In the genomic region with DNA sequence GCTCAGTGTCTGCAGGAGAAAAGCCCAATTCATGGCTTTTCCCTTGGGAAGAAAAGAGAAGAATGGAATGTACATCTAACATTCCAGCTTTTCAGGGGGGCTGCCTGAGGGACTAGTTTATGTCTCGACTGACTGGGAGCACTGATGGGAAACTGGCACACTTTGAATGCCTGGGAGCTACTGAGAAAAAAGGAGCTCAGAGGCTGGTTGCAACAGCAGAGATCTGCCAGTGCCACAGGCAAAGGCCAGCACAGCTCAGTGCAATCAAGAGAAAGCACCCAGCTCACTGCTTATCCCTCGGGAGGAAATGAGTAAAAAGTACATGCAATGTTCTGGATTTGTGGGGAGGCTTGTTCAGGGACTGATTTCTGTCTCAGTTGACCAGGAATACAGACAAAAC, we compare ENCODE assay signal across 17 cellular contexts.
DNase-seq lines count a peak whose midpoint lies in the region; ATAC-seq and TF ChIP-seq lines count a peak whose summit lies in the region.
"Had no signal": no experiment of that assay in that cellular context is flagged by ENCODE, and none has a peak within 500 bp of the region (broad histone marks: within the 10 kb centered on the region; RNA-seq: fewer than 3 reads in every experiment).

No MANE protein-coding gene starts in this region.

- no peak overlapping the region for H3K4me2 ChIP-seq in mesendoderm (ENCODE audit: low read length)
- H3K4me2 ChIP-seq: BLaER1 had no signal

- H3K79me2 ChIP-seq in mesendoderm (ENCODE audit: control insufficient read depth, insufficient read depth, low read length): no peaks in the 10 kb centered on the region

- no peak overlapping the region for H3K27ac ChIP-seq in mesendoderm (ENCODE audit: low read depth, low read length)
- H3K27ac ChIP-seq: 22Rv1, BLaER1 had no signal

- H3K18ac ChIP-seq in mesendoderm (ENCODE audit: low read length): no peak overlapping the region

- CTCF ChIA-PET in T-cell (lab: Charles Lee): interaction anchor here in 1 of 2 donors (0.5 kb wide), 1 partner anchor 92 kb away, joined by 3 read pairs; no protein-coding TSS in a partner anchor

- ATAC-seq in T-cell (replicated peaks in 1 of 4) (no peak), GM21390 (IDR thresholded peaks at IDR 0.05; ENCODE audit: unreplicated experiment) (no peak)

- H3K9me3 Mint-ChIP-seq in activated CD4-positive, alpha-beta T cell treated with anti-CD3 and anti-CD28 coated beads, Interleukin-2, amount 10 ng/mL, durations not matched to agents 24 days and 14 days: peaks cover 11% of the 10 kb centered on the region
- peaks cover 15 to 27% (median 16%) of the 10 kb centered on the region in 3 donors for H3K9me3 Mint-ChIP-seq in T-cell

- H3K4me3 Mint-ChIP-seq in activated CD4-positive, alpha-beta T cell treated with anti-CD3 and anti-CD28 coated beads, Interleukin-2, amount 10 ng/mL, durations not matched to agents 24 days and 14 days: no peak overlapping the region
- no peak overlapping the region for H3K4me3 Mint-ChIP-seq in T-cell

- H3K79me1 ChIP-seq in mesendoderm (ENCODE audit: low read length): no peaks in the 10 kb centered on the region

- H4K5ac ChIP-seq in mesendoderm (ENCODE audit: low read length): no peak overlapping the region

- no peak overlapping the region for H3K23ac ChIP-seq in mesendoderm (ENCODE audit: low read length)

- H2BK5ac ChIP-seq in mesendoderm (ENCODE audit: low read length): no peak overlapping the region

- no peaks in the 10 kb centered on the region for H3K4me1 Mint-ChIP-seq in activated CD4-positive, alpha-beta T cell treated with anti-CD3 and anti-CD28 coated beads, Interleukin-2, amount 10 ng/mL, durations not matched to agents 24 days and 14 days
- H3K4me1 Mint-ChIP-seq in T-cell: no peaks in the 10 kb centered on the region

- peaks cover 4% of the 10 kb centered on the region for H3K27me3 Mint-ChIP-seq in activated CD4-positive, alpha-beta T cell treated with anti-CD3 and anti-CD28 coated beads, Interleukin-2, amount 10 ng/mL, durations not matched to agents 24 days and 14 days
- H3K27me3 Mint-ChIP-seq in T-cell: peaks cover 0 to 20% of the 10 kb centered on the region in 2 donors

- H3K4me3 ChIP-seq in cardiac fibroblast (replicated peaks in 1 of 2; ENCODE audit: low read depth in 2 of 2, low read length in 2 of 2) (no peak overlapping the region), mesendoderm (ENCODE audit: low read length) (no peak overlapping the region)
- H3K4me3 ChIP-seq: BLaER1 had no signal

- WGBS in mesendoderm (ENCODE audit: extremely low coverage, insufficient coverage, low lambda C conversion rate): no CpG with 5 or more reads among the region's 2 CpGs

- no peaks in the 10 kb centered on the region for H3K36me3 ChIP-seq in mesendoderm (ENCODE audit: control insufficient read depth, insufficient read depth, low read length)
- H3K36me3 ChIP-seq: BLaER1 had no signal

- H2BK120ac ChIP-seq in mesendoderm (ENCODE audit: low read depth, low read length): no peak overlapping the region

- no peaks in the 10 kb centered on the region for H3K36me3 Mint-ChIP-seq in activated CD4-positive, alpha-beta T cell treated with anti-CD3 and anti-CD28 coated beads, Interleukin-2, amount 10 ng/mL, durations not matched to agents 24 days and 14 days (ENCODE audit: low read depth)
- peaks cover 6% of the 10 kb centered on the region for H3K36me3 Mint-ChIP-seq in T-cell

- TF ChIP-seq CTCF in cardiac fibroblast (IDR thresholded peaks at IDR 0.05; ENCODE audit: low read depth, low read length): no peak

- no peak overlapping the region for H3K9ac ChIP-seq in mesendoderm (ENCODE audit: low read length)
- H3K9ac ChIP-seq: BLaER1 had no signal

- H2AK5ac ChIP-seq in mesendoderm (ENCODE audit: low read length): no peak overlapping the region

- H3K4me1 ChIP-seq in mesendoderm (ENCODE audit: control insufficient read depth, low read depth, low read length): no peaks in the 10 kb centered on the region

- no peak overlapping the region for H4K8ac ChIP-seq in mesendoderm (ENCODE audit: low read depth, low read length)

- H3K27ac Mint-ChIP-seq in activated CD4-positive, alpha-beta T cell treated with anti-CD3 and anti-CD28 coated beads, Interleukin-2, amount 10 ng/mL, durations not matched to agents 24 days and 14 days: no peak overlapping the region
- H3K27ac Mint-ChIP-seq in T-cell: no peak overlapping the region

- peak; percentile 18 for DNase-seq in activated CD4-positive, alpha-beta T cell treated with anti-CD3 and anti-CD28 coated beads, Interleukin-2, amount 10 ng/mL, durations not matched to agents 24 days and 14 days
- no peak for DNase-seq in activated CD4-positive, alpha-beta T cell treated with anti-CD3 and anti-CD28 coated beads for 4 hours
- DNase-seq in cardiac fibroblast (ENCODE audit: low read depth in 2 of 2): peak; percentile 29 to 73
- DNase-seq in mesendoderm: peak; percentile 29
- no peak for DNase-seq in T-cell
- DNase-seq in SKM-1 treated with dmso at 0.1 percent for 144 hours (lab: John Stamatoyannopoulos, UW; ENCODE audit: unreplicated experiment): no peak
- DNase-seq in SW480 (ENCODE audit: low spot score): no peak
- DNase-seq: EL, KBM-7, NCI-H1092 treated with DMSO at 0.1 percent for 48 hours, NCI-H187, NCI-H2171, NCI-H82, SHP77 treated with DMSO at 0.1 percent for 48 hours had no signal

- intact Hi-C loops in activated CD4-positive, alpha-beta T cell treated with anti-CD3 and anti-CD28 coated beads, Interleukin-2, amount 10 ng/mL, durations not matched to agents 24 days and 14 days (cut with micrococcal nuclease): no loop called here

- no peak overlapping the region for H3K56ac ChIP-seq in mesendoderm (ENCODE audit: low read length)

- POLR2A ChIA-PET in T-cell (lab: Charles Lee): no interaction called here

- no peak overlapping the region for H3K4ac ChIP-seq in mesendoderm (ENCODE audit: low read depth, low read length)

- H2BK15ac ChIP-seq in mesendoderm (replicated peaks; ENCODE audit: low read depth): no peak overlapping the region

- H3K27me3 ChIP-seq in mesendoderm (ENCODE audit: insufficient read depth, low read length, poor library complexity): no peaks in the 10 kb centered on the region
- H3K27me3 ChIP-seq: BLaER1 had no signal

Comparison
In these comparisons a context has a peak if more than half of its experiments do, and no peak if none do; other contexts are left out.
1. DNase-seq: peak in activated CD4-positive, alpha-beta T cell treated with anti-CD3 and anti-CD28 coated beads, Interleukin-2, amount 10 ng/mL, durations not matched to agents 24 days and 14 days (single experiment), cardiac fibroblast (2 of 2) and mesendoderm (single experiment); none in activated CD4-positive, alpha-beta T cell treated with anti-CD3 and anti-CD28 coated beads for 4 hours (0 of 2), T-cell (0 of 34), SKM-1 treated with dmso at 0.1 percent for 144 hours (single experiment) and SW480 (single experiment).